Comparison of ENCODE assay signal across 15 cellular contexts in genomic region chr18:23870963-23871362, GRCh38.
DNase-seq lines count a peak whose midpoint lies in the region; ATAC-seq, FAIRE-seq and TF ChIP-seq lines count a peak whose summit lies in the region.
"Had no signal": no experiment of that assay in that cellular context is flagged by ENCODE, and none has a peak within 500 bp of the region (broad histone marks: within the 10 kb centered on the region; RNA-seq: fewer than 3 reads in every experiment).

No MANE protein-coding gene starts in this region.

- no peaks in the 10 kb centered on the region for H4K20me1 ChIP-seq in astrocyte (ENCODE audit: insufficient read depth, low read length)

- DNase-seq in NCI-H2171 treated with DMSO at 0.1 percent for 48 hours (lab: John Stamatoyannopoulos, UW) (peak; percentile 22), NCI-H2171 (lab: John Stamatoyannopoulos, UW) (no peak), HT-29 (ENCODE audit: low spot score) (peak; percentile 31), astrocyte (ENCODE audit: low read depth) (no peak), coronary artery (ENCODE audit: low spot score) (no peak), D341Med (ENCODE audit: low spot score) (no peak)
- DNase-seq in naive thymus-derived CD8-positive, alpha-beta T cell = no peak
- no peak for DNase-seq in activated effector memory CD4-positive, alpha-beta T cell treated with anti-CD3 and anti-CD28 coated beads, Interleukin-2, amount 50 U/mL, for 16 hours
- DNase-seq: MM.1S, NCI-H2107, SW 1271 had no signal

- H3K9ac ChIP-seq in astrocyte (ENCODE audit: low read length) = no peak overlapping the region

- H3K9me3 Mint-ChIP-seq in astrocyte (ENCODE audit: unreplicated experiment) = no peaks in the 10 kb centered on the region
- no peaks in the 10 kb centered on the region for H3K9me3 Mint-ChIP-seq in naive thymus-derived CD8-positive, alpha-beta T cell
- H3K9me3 Mint-ChIP-seq: activated naive CD4-positive, alpha-beta T cell treated with anti-CD3 and anti-CD28 coated beads, Interleukin-2, amount 50 U/mL, for 24 hours had no signal

- H3K27ac Mint-ChIP-seq in astrocyte (ENCODE audit: unreplicated experiment) = peak overlapping the region; percentile 56
- peak overlapping the region; percentile 91 to 99 (median 95) for H3K27ac Mint-ChIP-seq in naive thymus-derived CD8-positive, alpha-beta T cell
- H3K27ac Mint-ChIP-seq: activated naive CD4-positive, alpha-beta T cell treated with anti-CD3 and anti-CD28 coated beads, Interleukin-2, amount 50 U/mL, for 24 hours had no signal

- H3K27me3 Mint-ChIP-seq in astrocyte (ENCODE audit: low read depth, unreplicated experiment) = peaks cover 10% of the 10 kb centered on the region
- H3K27me3 Mint-ChIP-seq in naive thymus-derived CD8-positive, alpha-beta T cell = no peaks in the 10 kb centered on the region
- H3K27me3 Mint-ChIP-seq: activated naive CD4-positive, alpha-beta T cell treated with anti-CD3 and anti-CD28 coated beads, Interleukin-2, amount 50 U/mL, for 24 hours had no signal

- H3K9me3 ChIP-seq in astrocyte (ENCODE audit: insufficient read depth, low read depth, low read length) = no peaks in the 10 kb centered on the region
- H3K9me3 ChIP-seq: HAP-1, testis had no signal

- no peaks in the 10 kb centered on the region for H3K27me3 ChIP-seq in astrocyte (ENCODE audit: insufficient read depth, low read length)
- H3K27me3 ChIP-seq: testis had no signal

- no peaks in the 10 kb centered on the region for H3K36me3 Mint-ChIP-seq in astrocyte (ENCODE audit: low read depth, unreplicated experiment)
- H3K36me3 Mint-ChIP-seq in naive thymus-derived CD8-positive, alpha-beta T cell = no peaks in the 10 kb centered on the region
- H3K36me3 Mint-ChIP-seq: activated naive CD4-positive, alpha-beta T cell treated with anti-CD3 and anti-CD28 coated beads, Interleukin-2, amount 50 U/mL, for 24 hours had no signal

- TF ChIP-seq CTCF in astrocyte (IDR thresholded peaks at IDR 0.05; ENCODE audit: insufficient read depth, low read depth, low read length) = no peak
- no peak for TF ChIP-seq CTCF in coronary artery (IDR thresholded peaks at IDR 0.05)

- peak overlapping the region; percentile 54 for H3K4me2 ChIP-seq in astrocyte (ENCODE audit: low read length)

- H3K4me3 ChIP-seq in astrocyte (ENCODE audit: insufficient read depth, low read depth, low read length) (no peak overlapping the region), coronary artery (no peak overlapping the region)
- H3K4me3 ChIP-seq: HAP-1, skin epidermis, testis had no signal

- POLR2A ChIA-PET in naive thymus-derived CD8-positive, alpha-beta T cell (lab: Charles Lee) = interaction anchor here (1.2 kb wide), 1 partner anchor 13 kb away, joined by 4 read pairs; no protein-coding TSS in a partner anchor

- peaks cover 6% of the 10 kb centered on the region for H3K4me1 ChIP-seq in astrocyte (ENCODE audit: insufficient read depth, low read length)
- H3K4me1 ChIP-seq: testis had no signal

- H3K36me3 ChIP-seq in astrocyte (ENCODE audit: insufficient read depth, low read length) = no peaks in the 10 kb centered on the region
- H3K36me3 ChIP-seq: HAP-1 had no signal

- no peak for ATAC-seq in naive thymus-derived CD8-positive, alpha-beta T cell

- no peak overlapping the region for H2AFZ ChIP-seq in astrocyte (ENCODE audit: low read depth, low read length)

- H3K27ac ChIP-seq in astrocyte (ENCODE audit: low read depth, low read length) (no peak overlapping the region), coronary artery (no peak overlapping the region)
- H3K27ac ChIP-seq: testis had no signal

- H3K4me3 Mint-ChIP-seq in astrocyte (ENCODE audit: unreplicated experiment) = no peak overlapping the region
- peak overlapping the region; percentile 58 to 87 (median 80) for H3K4me3 Mint-ChIP-seq in naive thymus-derived CD8-positive, alpha-beta T cell
- H3K4me3 Mint-ChIP-seq: activated naive CD4-positive, alpha-beta T cell treated with anti-CD3 and anti-CD28 coated beads, Interleukin-2, amount 50 U/mL, for 24 hours had no signal

- FAIRE-seq in astrocyte (lab: Jason Lieb, UNC) = no peak

- peaks cover 13% of the 10 kb centered on the region for H3K4me1 Mint-ChIP-seq in astrocyte (ENCODE audit: low read depth, unreplicated experiment)
- peaks cover 29 to 63% (median 56%) of the 10 kb centered on the region in 4 donors for H3K4me1 Mint-ChIP-seq in naive thymus-derived CD8-positive, alpha-beta T cell

- H3K79me2 ChIP-seq in astrocyte (ENCODE audit: insufficient read depth, low read length) = no peaks in the 10 kb centered on the region

Comparison
In these comparisons a context has a peak if more than half of its experiments do, and no peak if none do; other contexts are left out.
1. DNase-seq: peak in NCI-H2171 treated with DMSO at 0.1 percent for 48 hours (single experiment) and HT-29 (single experiment); none in NCI-H2171 (single experiment), astrocyte (single experiment), naive thymus-derived CD8-positive, alpha-beta T cell (0 of 10), activated effector memory CD4-positive, alpha-beta T cell treated with anti-CD3 and anti-CD28 coated beads, Interleukin-2, amount 50 U/mL, for 16 hours (single experiment), coronary artery (single experiment) and D341Med (single experiment).